Comparison of ENCODE assay signal across 28 cellular contexts in genomic region chr21:43760391-43760958, GRCh38.
"Had no signal": no experiment of that assay in that cellular context is flagged by ENCODE, and none has a peak within 500 bp of the region (broad histone marks: within the 10 kb centered on the region; RNA-seq: fewer than 3 reads in every experiment).

No MANE protein-coding gene starts in this region.

- H3K27ac ChIP-seq: ascending aorta, epithelial cell of prostate, gastrocnemius medialis, hepatocyte had no signal

- DNase-seq: activated CD4-positive, alpha-beta memory T cell treated with anti-CD3 and anti-CD28 coated beads for 36 hours; activated CD4-positive, alpha-beta T cell treated with anti-CD3 and anti-CD28 coated beads, Interleukin-2, amount 10 ng/mL, durations not matched to agents 24 days and 14 days; activated CD4-positive, CD25-positive, alpha-beta regulatory T cell treated with anti-CD3 and anti-CD28 coated beads, Interleukin-2, amount 50 U/mL, for 72 hours; activated CD8-positive, alpha-beta memory T cell treated with anti-CD3 and anti-CD28 coated beads, Interleukin-2, amount 50 U/mL, for 4 hours; activated effector memory CD4-positive, alpha-beta T cell treated with anti-CD3 and anti-CD28 coated beads, Interleukin-2, amount 50 U/mL, for 16 hours; activated naive CD4-positive, alpha-beta T cell treated with anti-CD3 and anti-CD28 coated beads for 36 hours; activated naive CD8-positive, alpha-beta T cell treated with anti-CD3 and anti-CD28 coated beads for 36 hours; activated T-cell treated with anti-CD3 and anti-CD28 coated beads, Interleukin-2, amount 50 U/mL, for 1 hour; gastrocnemius medialis; glutamatergic neuron; kidney; left colon; naive B cell; stimulated activated CD4-positive, alpha-beta T cell treated with anti-CD3 and anti-CD28 coated beads, Interleukin-1b, Interleukin-23, amount 100 ng/mL, for 48 hours; stimulated activated CD4-positive, alpha-beta T cell treated with anti-CD3 and anti-CD28 coated beads, Interleukin-4, amount 100 ng/mL, for 4 hours; stimulated activated CD8-positive, alpha-beta memory T cell treated with anti-CD3 and anti-CD28 coated beads, Interleukin-4, amount 100 ng/mL, for 48 hours; stimulated activated naive CD8-positive, alpha-beta T cell treated with anti-CD3 and anti-CD28 coated beads, Interleukin-15, amount 100 ng/mL, for 72 hours; substantia nigra; T-helper 9 cell had no signal

- H3K27me3 ChIP-seq: ascending aorta, gastrocnemius medialis, hepatocyte, upper lobe of left lung, vagina had no signal

- H2AFZ ChIP-seq: hepatocyte had no signal

- H3K4me3 ChIP-seq: ascending aorta, gastrocnemius medialis, hepatocyte, smooth muscle cell, upper lobe of left lung, vagina had no signal

- H3K4me1 ChIP-seq: gastrocnemius medialis had no signal

- FAIRE-seq: kidney, TTC549 had no signal

- H3K79me2 ChIP-seq: hepatocyte had no signal

- ATAC-seq: gastrocnemius medialis; left colon; sciatic nerve; stimulated activated memory B cell treated with anti-CD40 and anti-IgM and Interleukin-4, amounts not matched to agents 10 μg/mL and 1 μg/mL and 100 μg/mL, for 72 hours; stimulated activated naive CD8-positive, alpha-beta T cell treated with anti-CD3 and anti-CD28 coated beads, Interleukin-15, amount 100 ng/mL, for 72 hours had no signal

- H3K4me2 ChIP-seq: hepatocyte, smooth muscle cell had no signal

- H3K9me3 ChIP-seq: ascending aorta, gastrocnemius medialis, upper lobe of left lung, vagina had no signal
